1 cellular context compared by ENCODE assay signal in genomic region chr7:138829335-138829734, GRCh38.
TF ChIP-seq lines count a peak whose summit lies in the region.

No MANE protein-coding gene starts in this region.

TF ChIP-seq in HepG2, 621 proteins besides CTCF, POLR2A, EP300 and RAD21 (continued from another document):
- no peak for TF ChIP-seq ZNF407 (CRISPR knock-in tag; IDR thresholded peaks at IDR 0.05; ENCODE audit: not compliant biosample characterization)
- no peak for TF ChIP-seq SALL2 (CRISPR knock-in tag; IDR thresholded peaks at IDR 0.05)
- no peak for TF ChIP-seq POGZ (CRISPR knock-in tag; IDR thresholded peaks at IDR 0.05)
- TF ChIP-seq HNF4A (CRISPR knock-in tag; IDR thresholded peaks at IDR 0.05), result peak; percentile 42
- no peak for TF ChIP-seq PRDM15 (CRISPR knock-in tag; IDR thresholded peaks at IDR 0.05)
- TF ChIP-seq ZNF644 (CRISPR knock-in tag; IDR thresholded peaks at IDR 0.05; ENCODE audit: low read depth), result no peak
- no peak for TF ChIP-seq GFI1 (CRISPR knock-in tag; IDR thresholded peaks at IDR 0.05; ENCODE audit: borderline replicate concordance)
- TF ChIP-seq NFE2 (CRISPR knock-in tag; IDR thresholded peaks at IDR 0.05), result no peak
- no peak for TF ChIP-seq SOX13 (IDR thresholded peaks at IDR 0.05)
- TF ChIP-seq SOX13 (CRISPR knock-in tag; conservative IDR thresholded peaks at IDR 0.05 in 1 of 2, IDR thresholded peaks at IDR 0.05 in 1 of 2), result no peak
- no peak for TF ChIP-seq CREBL2 (CRISPR knock-in tag; IDR thresholded peaks at IDR 0.05; ENCODE audit: borderline replicate concordance)
- TF ChIP-seq KDM2A (CRISPR knock-in tag; IDR thresholded peaks at IDR 0.05; ENCODE audit: borderline replicate concordance, low read depth), result no peak
- TF ChIP-seq ZBTB3 (CRISPR knock-in tag; IDR thresholded peaks at IDR 0.05; ENCODE audit: borderline replicate concordance, low read depth), result no peak
- no peak for TF ChIP-seq GABPA (IDR thresholded peaks at IDR 0.05; ENCODE audit: low read depth, low read length)
- TF ChIP-seq GABPA (CRISPR knock-in tag; IDR thresholded peaks at IDR 0.05; ENCODE audit: low read depth), result no peak
- no peak for TF ChIP-seq U2AF2 (IDR thresholded peaks at IDR 0.05; ENCODE audit: low read depth, low read length)
- no peak for TF ChIP-seq ZNF503 (CRISPR knock-in tag; IDR thresholded peaks at IDR 0.05)
- no peak for TF ChIP-seq EED (CRISPR knock-in tag; IDR thresholded peaks at IDR 0.05)
- TF ChIP-seq SNAPC2 (CRISPR knock-in tag; IDR thresholded peaks at IDR 0.05), result no peak
- no peak for TF ChIP-seq E2F5 (CRISPR knock-in tag; conservative IDR thresholded peaks at IDR 0.05)
- TF ChIP-seq ZNF737 (CRISPR knock-in tag; IDR thresholded peaks at IDR 0.05; ENCODE audit: borderline replicate concordance), result no peak
- TF ChIP-seq ZNF724P (CRISPR knock-in tag; IDR thresholded peaks at IDR 0.05; ENCODE audit: borderline replicate concordance), result no peak
- no peak for TF ChIP-seq DZIP1 (CRISPR knock-in tag; IDR thresholded peaks at IDR 0.05)
- TF ChIP-seq ZNF33A (CRISPR knock-in tag; IDR thresholded peaks at IDR 0.05; ENCODE audit: borderline replicate concordance), result no peak
- TF ChIP-seq PTBP1 (IDR thresholded peaks at IDR 0.05; ENCODE audit: low read depth, low read length, poor library complexity, severe bottlenecking), result no peak
- no peak for TF ChIP-seq IRF9 (CRISPR knock-in tag; IDR thresholded peaks at IDR 0.05; ENCODE audit: borderline replicate concordance)
- TF ChIP-seq MIER2 (CRISPR knock-in tag; IDR thresholded peaks at IDR 0.05), result no peak
- TF ChIP-seq ZNF549 (CRISPR knock-in tag; IDR thresholded peaks at IDR 0.05), result no peak
- TF ChIP-seq EEA1 (CRISPR knock-in tag; IDR thresholded peaks at IDR 0.05; ENCODE audit: borderline replicate concordance), result no peak
- TF ChIP-seq RARG (CRISPR knock-in tag; IDR thresholded peaks at IDR 0.05; ENCODE audit: low read depth), result no peak
- peak in 1 of 2 experiments; percentile 31; a peak in 1 of 4 replicates for TF ChIP-seq ATF4 (CRISPR knock-in tag; IDR thresholded peaks at IDR 0.05)
- no peak for TF ChIP-seq ZNF768 (CRISPR knock-in tag; IDR thresholded peaks at IDR 0.05)
- peak; percentile 91 for TF ChIP-seq CEBPG (CRISPR knock-in tag; IDR thresholded peaks at IDR 0.05)
- TF ChIP-seq AKAP8 (CRISPR knock-in tag; IDR thresholded peaks at IDR 0.05), result no peak
- TF ChIP-seq SALL1 (CRISPR knock-in tag; IDR thresholded peaks at IDR 0.05), result no peak
- TF ChIP-seq ISX (CRISPR knock-in tag; conservative IDR thresholded peaks at IDR 0.05), result no peak
- no peak for TF ChIP-seq ZBTB25 (CRISPR knock-in tag; IDR thresholded peaks at IDR 0.05)
- no peak for TF ChIP-seq MAFK (conservative IDR thresholded peaks at IDR 0.05 in 1 of 2, IDR thresholded peaks at IDR 0.05 in 1 of 2; ENCODE audit: low read length in 2 of 2)
- no peak for TF ChIP-seq POLR2G (IDR thresholded peaks at IDR 0.05; ENCODE audit: low read depth, low read length)
- TF ChIP-seq CEBPB (IDR thresholded peaks at IDR 0.05; ENCODE audit: borderline replicate concordance, low read depth, low read length), result peak; percentile 86
- no peak for TF ChIP-seq NBN (conservative IDR thresholded peaks at IDR 0.05)
TF ChIP-seq in HepG2: peak in this region for 7.
